28 cellular contexts compared by ENCODE assay signal in the genomic region with DNA sequence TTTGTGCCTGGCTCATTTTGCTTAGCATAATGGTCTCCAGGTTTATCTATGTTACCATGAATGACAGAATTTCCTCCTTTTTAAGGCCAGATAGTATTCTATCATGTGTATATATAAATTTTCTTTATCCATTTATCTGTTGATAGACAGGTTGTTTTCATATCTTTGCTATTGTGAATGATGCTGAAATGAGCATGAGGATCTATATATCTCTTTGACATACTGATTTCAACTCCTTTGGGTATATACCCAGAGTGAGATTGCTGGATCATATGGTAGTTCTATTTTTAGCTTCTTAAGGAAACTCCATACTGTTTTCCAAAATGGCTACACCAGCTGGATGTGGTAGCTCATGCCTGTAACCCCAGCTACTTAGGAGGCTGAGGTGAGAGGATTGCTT.
"Had no signal": no experiment of that assay in that cellular context is flagged by ENCODE, and none has a peak within 500 bp of the region (broad histone marks: within the 10 kb centered on the region; RNA-seq: fewer than 3 reads in every experiment).

No MANE protein-coding gene starts in this region.

- H3K27me3 ChIP-seq: neural progenitor cell, ovary, right lobe of liver, sigmoid colon, stomach, thyroid gland, tibial nerve, upper lobe of left lung, vagina had no signal

- ATAC-seq: naive thymus-derived CD8-positive, alpha-beta T cell; natural killer cell treated with Interleukin-12 subunit alpha and Interleukin-12 subunit beta and Interleukin-15 and Interleukin-18, amount 100 ng/mL, for 72 hours; psoas muscle; right cardiac atrium; right lobe of liver; stimulated activated effector memory CD8-positive, alpha-beta T cell treated with anti-CD3 and anti-CD28 coated beads, Interleukin-12 subunit alpha, Interleukin-12 subunit beta, amount 100 ng/mL, for 72 hours; stimulated activated naive B cell treated with anti-CD40 and anti-IgM and Interleukin-4, amounts not matched to agents 10 μg/mL and 1 μg/mL and 100 μg/mL, for 72 hours had no signal

- H2AFZ ChIP-seq: neural progenitor cell, parathyroid adenoma had no signal

- H3K9ac ChIP-seq: neural progenitor cell, parathyroid adenoma had no signal

- H3K4me1 ChIP-seq: neural progenitor cell, parathyroid adenoma, psoas muscle, right lobe of liver, tibial nerve, upper lobe of left lung had no signal

- H3K4me3 ChIP-seq: neural progenitor cell, ovary, psoas muscle, right lobe of liver, sigmoid colon, stomach, thoracic aorta, thyroid gland, tibial nerve, upper lobe of left lung, vagina had no signal

- H3K36me3 ChIP-seq: neural progenitor cell, ovary, right lobe of liver, sigmoid colon, stomach, thoracic aorta, thyroid gland, tibial nerve, upper lobe of left lung, vagina had no signal

- FAIRE-seq: small intestine, urothelium cell line had no signal

- DNase-seq: naive thymus-derived CD8-positive, alpha-beta T cell; nephron progenitor cell; occipital lobe; ovary; posterior cingulate gyrus; psoas muscle; right cardiac atrium; right lobe of liver; sigmoid colon; small intestine; stimulated activated CD4-positive, alpha-beta T cell treated with anti-CD3 and anti-CD28 coated beads, Interleukin-15, amount 100 ng/mL, for 24 hours; stimulated activated CD4-positive, alpha-beta T cell treated with anti-CD3 and anti-CD28 coated beads, Interleukin-2, amount 100 ng/mL, for 24 hours; stimulated activated CD4-positive, alpha-beta T cell treated with anti-CD3 and anti-CD28 coated beads, Interleukin-2, amount 100 ng/mL, for 48 hours; stimulated activated CD4-positive, alpha-beta T cell treated with anti-CD3 and anti-CD28 coated beads, Interleukin-4, amount 100 ng/mL, for 24 hours; stimulated activated naive B cell treated with anti-CD40 and anti-IgM and Interleukin-4, amounts not matched to agents 10 μg/mL and 1 μg/mL and 100 μg/mL, for 72 hours; stimulated activated naive CD4-positive, alpha-beta T cell treated with Interleukin-2 at 50 U/mL for 16 hours; stomach; thyroid gland; trophoblast cell; upper lobe of left lung had no signal

- H3K4me2 ChIP-seq: neural progenitor cell had no signal

- H3K79me2 ChIP-seq: parathyroid adenoma had no signal

- H3K27ac ChIP-seq: neural progenitor cell, ovary, parathyroid adenoma, psoas muscle, right lobe of liver, sigmoid colon, stomach, thoracic aorta, thyroid gland, tibial nerve, upper lobe of left lung, vagina had no signal

- H3K9me3 ChIP-seq: ovary, psoas muscle, right lobe of liver, sigmoid colon, stomach, thoracic aorta, thyroid gland, tibial nerve, upper lobe of left lung, vagina had no signal
